Comparison of ENCODE assay signal across 18 cellular contexts in the genomic region with DNA sequence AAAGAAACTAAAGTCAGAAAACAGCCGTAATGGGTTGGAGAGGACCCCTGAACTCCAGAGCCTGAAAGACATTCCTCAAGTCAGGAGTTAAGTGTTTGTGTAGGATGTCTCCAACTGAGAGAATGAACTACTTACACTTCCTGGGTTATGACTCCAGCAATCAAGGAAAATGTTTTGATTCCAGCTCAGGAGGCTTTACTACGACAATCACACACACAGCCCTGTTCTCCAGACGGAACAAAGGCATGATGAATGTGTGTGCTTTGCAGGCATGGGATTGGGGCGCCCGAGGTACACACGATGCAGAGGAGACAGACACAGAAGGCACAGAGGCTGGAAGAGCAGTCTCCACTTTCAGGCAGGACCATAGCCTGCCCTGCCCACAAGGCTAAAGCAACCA.
"Had no signal": no experiment of that assay in that cellular context is flagged by ENCODE, and none has a peak within 500 bp of the region (broad histone marks: within the 10 kb centered on the region; RNA-seq: fewer than 3 reads in every experiment).

No MANE protein-coding gene starts in this region.

- H3K9ac ChIP-seq: parathyroid adenoma had no signal

- H3K36me3 ChIP-seq: breast epithelium had no signal

- H3K27me3 ChIP-seq: breast epithelium, suprapubic skin, upper lobe of left lung had no signal

- DNase-seq: activated CD4-positive, alpha-beta memory T cell treated with anti-CD3 and anti-CD28 coated beads, Interleukin-2, amount 10 ng/mL, durations not matched to agents 7 days and 5 days; activated effector memory CD4-positive, alpha-beta T cell treated with anti-CD3 and anti-CD28 coated beads, Interleukin-2, amount 50 U/mL, for 16 hours; activated T-cell treated with anti-CD3 and anti-CD28 coated beads, Interleukin-2, amount 50 U/mL, for 4 hours; foreskin fibroblast; glutamatergic neuron; hypothalamus; mesendoderm; stimulated activated CD4-positive, alpha-beta T cell treated with anti-CD3 and anti-CD28 coated beads, Interleukin-4, amount 100 ng/mL, for 24 hours; stimulated activated CD8-positive, alpha-beta memory T cell treated with anti-CD3 and anti-CD28 coated beads, Interleukin-4, amount 100 ng/mL, for 48 hours; stimulated activated naive CD4-positive, alpha-beta T cell treated with Interleukin-2 at 50 U/mL for 16 hours; T-helper 9 cell; upper lobe of left lung had no signal

- H3K4me3 ChIP-seq: breast epithelium, SK-N-MC, suprapubic skin, upper lobe of left lung had no signal

- ATAC-seq: activated T-cell treated with anti-CD3 and anti-CD28 coated beads, Interleukin-2, amount 50 U/mL, for 4 hours had no signal

- H3K9me3 ChIP-seq: breast epithelium, suprapubic skin, upper lobe of left lung had no signal

- H3K9me3 Mint-ChIP-seq: activated CD4-positive, alpha-beta memory T cell treated with anti-CD3 and anti-CD28 coated beads, Interleukin-2, amount 10 ng/mL, durations not matched to agents 7 days and 5 days; activated naive CD4-positive, alpha-beta T cell treated with anti-CD3 and anti-CD28 coated beads, Interleukin-2, amount 50 U/mL, for 24 hours; activated T-cell treated with anti-CD3 and anti-CD28 coated beads, Interleukin-2, amount 50 U/mL, for 4 hours had no signal

- H3K4me3 Mint-ChIP-seq: activated CD4-positive, alpha-beta memory T cell treated with anti-CD3 and anti-CD28 coated beads, Interleukin-2, amount 10 ng/mL, durations not matched to agents 7 days and 5 days; activated naive CD4-positive, alpha-beta T cell treated with anti-CD3 and anti-CD28 coated beads, Interleukin-2, amount 50 U/mL, for 24 hours; activated T-cell treated with anti-CD3 and anti-CD28 coated beads, Interleukin-2, amount 50 U/mL, for 4 hours had no signal

- H3K36me3 Mint-ChIP-seq: activated naive CD4-positive, alpha-beta T cell treated with anti-CD3 and anti-CD28 coated beads, Interleukin-2, amount 50 U/mL, for 24 hours had no signal

- H3K27ac ChIP-seq: breast epithelium, parathyroid adenoma, SK-N-MC, suprapubic skin, upper lobe of left lung, VCaP had no signal

- H2AFZ ChIP-seq: parathyroid adenoma had no signal

- H3K27ac Mint-ChIP-seq: activated CD4-positive, alpha-beta memory T cell treated with anti-CD3 and anti-CD28 coated beads, Interleukin-2, amount 10 ng/mL, durations not matched to agents 7 days and 5 days; activated naive CD4-positive, alpha-beta T cell treated with anti-CD3 and anti-CD28 coated beads, Interleukin-2, amount 50 U/mL, for 24 hours had no signal

- H3K4me1 ChIP-seq: breast epithelium, parathyroid adenoma had no signal

- H3K79me2 ChIP-seq: parathyroid adenoma had no signal

- H3K27me3 Mint-ChIP-seq: activated naive CD4-positive, alpha-beta T cell treated with anti-CD3 and anti-CD28 coated beads, Interleukin-2, amount 50 U/mL, for 24 hours had no signal
